In genomic region chr13:19672990-19673389, GRCh38 we compare ENCODE assay signal across 1 cellular context.
TF ChIP-seq lines count a peak whose summit lies in the region.

No MANE protein-coding gene starts in this region.

TF ChIP-seq in GM23338, 12 proteins besides CTCF, POLR2A, EP300 and RAD21 (continued from another document):
- TF ChIP-seq ZNF462 (CRISPR knock-in tag; IDR thresholded peaks at IDR 0.05) (no peak), EZH2phosphoT487 (IDR thresholded peaks at IDR 0.05; ENCODE audit: unreplicated experiment) (no peak), ZNF114 (CRISPR knock-in tag; IDR thresholded peaks at IDR 0.05) (no peak), CREB1 (CRISPR knock-in tag; IDR thresholded peaks at IDR 0.05; ENCODE audit: low read depth) (no peak), NANOG (IDR thresholded peaks at IDR 0.05; ENCODE audit: borderline replicate concordance) (no peak), EZH2 (IDR thresholded peaks at IDR 0.05; ENCODE audit: low read depth, unreplicated experiment) (no peak), JUNB (IDR thresholded peaks at IDR 0.05; ENCODE audit: unreplicated experiment) (no peak)
